Comparison of ENCODE assay signal across 1 cellular context in genomic region chr7:138616085-138616484, GRCh38.
TF ChIP-seq lines count a peak whose summit lies in the region.

No MANE protein-coding gene starts in this region.

TF ChIP-seq in K562, 482 proteins besides CTCF, POLR2A, EP300 and RAD21 (continued from another document):
- no peak for TF ChIP-seq ESRRA (IDR thresholded peaks at IDR 0.05; ENCODE audit: borderline replicate concordance, low read depth)
- no peak for TF ChIP-seq ZNF23 (CRISPR knock-in tag; IDR thresholded peaks at IDR 0.05)
- TF ChIP-seq CBFA2T3 (IDR thresholded peaks at IDR 0.05) = no peak
- TF ChIP-seq E2F4 (CRISPR knock-in tag; IDR thresholded peaks at IDR 0.05; ENCODE audit: low read depth) = no peak
- TF ChIP-seq OTX1 (CRISPR knock-in tag; IDR thresholded peaks at IDR 0.05) = no peak
- TF ChIP-seq PTTG1 (tag; IDR thresholded peaks at IDR 0.05; ENCODE audit: low read depth) = no peak
- TF ChIP-seq RBM34 (IDR thresholded peaks at IDR 0.05; ENCODE audit: borderline replicate concordance, insufficient read depth, low read length) = no peak
- TF ChIP-seq, protein P1, sequence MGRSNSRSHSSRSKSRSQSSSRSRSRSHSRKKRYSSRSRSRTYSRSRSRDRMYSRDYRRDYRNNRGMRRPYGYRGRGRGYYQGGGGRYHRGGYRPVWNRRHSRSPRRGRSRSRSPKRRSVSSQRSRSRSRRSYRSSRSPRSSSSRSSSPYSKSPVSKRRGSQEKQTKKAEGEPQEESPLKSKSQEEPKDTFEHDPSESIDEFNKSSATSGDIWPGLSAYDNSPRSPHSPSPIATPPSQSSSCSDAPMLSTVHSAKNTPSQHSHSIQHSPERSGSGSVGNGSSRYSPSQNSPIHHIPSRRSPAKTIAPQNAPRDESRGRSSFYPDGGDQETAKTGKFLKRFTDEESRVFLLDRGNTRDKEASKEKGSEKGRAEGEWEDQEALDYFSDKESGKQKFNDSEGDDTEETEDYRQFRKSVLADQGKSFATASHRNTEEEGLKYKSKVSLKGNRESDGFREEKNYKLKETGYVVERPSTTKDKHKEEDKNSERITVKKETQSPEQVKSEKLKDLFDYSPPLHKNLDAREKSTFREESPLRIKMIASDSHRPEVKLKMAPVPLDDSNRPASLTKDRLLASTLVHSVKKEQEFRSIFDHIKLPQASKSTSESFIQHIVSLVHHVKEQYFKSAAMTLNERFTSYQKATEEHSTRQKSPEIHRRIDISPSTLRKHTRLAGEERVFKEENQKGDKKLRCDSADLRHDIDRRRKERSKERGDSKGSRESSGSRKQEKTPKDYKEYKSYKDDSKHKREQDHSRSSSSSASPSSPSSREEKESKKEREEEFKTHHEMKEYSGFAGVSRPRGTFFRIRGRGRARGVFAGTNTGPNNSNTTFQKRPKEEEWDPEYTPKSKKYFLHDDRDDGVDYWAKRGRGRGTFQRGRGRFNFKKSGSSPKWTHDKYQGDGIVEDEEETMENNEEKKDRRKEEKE (IDR thresholded peaks at IDR 0.05; ENCODE audit: borderline replicate concordance in 1 of 2, control insufficient read depth in 1 of 2, low read depth in 2 of 2, low read length in 1 of 2) = no peak
- TF ChIP-seq POLR2AphosphoS5 (IDR thresholded peaks at IDR 0.05; ENCODE audit: control insufficient read depth, insufficient read depth, low read depth, low read length) = no peak
- TF ChIP-seq ZNF668 (CRISPR knock-in tag; IDR thresholded peaks at IDR 0.05) = no peak
- TF ChIP-seq, protein P2, sequence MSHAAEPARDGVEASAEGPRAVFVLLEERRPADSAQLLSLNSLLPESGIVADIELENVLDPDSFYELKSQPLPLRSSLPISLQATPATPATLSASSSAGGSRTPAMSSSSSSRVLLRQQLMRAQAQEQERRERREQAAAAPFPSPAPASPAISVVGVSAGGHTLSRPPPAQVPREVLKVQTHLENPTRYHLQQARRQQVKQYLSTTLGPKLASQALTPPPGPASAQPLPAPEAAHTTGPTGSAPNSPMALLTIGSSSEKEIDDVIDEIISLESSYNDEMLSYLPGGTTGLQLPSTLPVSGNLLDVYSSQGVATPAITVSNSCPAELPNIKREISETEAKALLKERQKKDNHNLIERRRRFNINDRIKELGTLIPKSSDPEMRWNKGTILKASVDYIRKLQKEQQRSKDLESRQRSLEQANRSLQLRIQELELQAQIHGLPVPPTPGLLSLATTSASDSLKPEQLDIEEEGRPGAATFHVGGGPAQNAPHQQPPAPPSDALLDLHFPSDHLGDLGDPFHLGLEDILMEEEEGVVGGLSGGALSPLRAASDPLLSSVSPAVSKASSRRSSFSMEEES (CRISPR knock-in tag; IDR thresholded peaks at IDR 0.05) = no peak
- TF ChIP-seq E2F8 (IDR thresholded peaks at IDR 0.05; ENCODE audit: low read depth, partially characterized antibody) = no peak
- no peak for TF ChIP-seq CEBPG (CRISPR knock-in tag; IDR thresholded peaks at IDR 0.05)
- no peak for TF ChIP-seq CEBPG (tag; conservative IDR thresholded peaks at IDR 0.05 in 1 of 2, IDR thresholded peaks at IDR 0.05 in 1 of 2)
- no peak for TF ChIP-seq ZNF707 (CRISPR knock-in tag; conservative IDR thresholded peaks at IDR 0.05)
- TF ChIP-seq PURB (CRISPR knock-in tag; IDR thresholded peaks at IDR 0.05; ENCODE audit: low read depth) = no peak
- no peak for TF ChIP-seq PTRF (tag; IDR thresholded peaks at IDR 0.05)
